ENCODE assay signal across 11 cellular contexts in genomic region chr18:69936191-69936558, GRCh38. TPM values are rescaled to one million over a fixed set of nuclear protein-coding genes. Genes with fewer than 3 reads are reported as not detected.
DNase-seq lines count a peak whose midpoint lies in the region; ATAC-seq and TF ChIP-seq lines count a peak whose summit lies in the region.
"Had no signal": no experiment of that assay in that cellular context is flagged by ENCODE, and none has a peak within 500 bp of the region (broad histone marks: within the 10 kb centered on the region; RNA-seq: fewer than 3 reads in every experiment).

No MANE protein-coding gene starts in this region.

- H3K27ac Mint-ChIP-seq in natural killer cell treated with Interleukin-12 subunit alpha and Interleukin-12 subunit beta and Interleukin-15 and Interleukin-18, amount 100 ng/mL, for 72 hours = no peak overlapping the region

- H3K27me3 ChIP-seq in adrenal gland = no peaks in the 10 kb centered on the region
- H3K27me3 ChIP-seq: brain microvascular endothelial cell, esophagus squamous epithelium had no signal

- no peaks in the 10 kb centered on the region for H3K27me3 Mint-ChIP-seq in natural killer cell treated with Interleukin-12 subunit alpha and Interleukin-12 subunit beta and Interleukin-15 and Interleukin-18, amount 100 ng/mL, for 72 hours

- H3K27ac ChIP-seq in adrenal gland = no peak overlapping the region
- H3K27ac ChIP-seq: brain microvascular endothelial cell, esophagus squamous epithelium had no signal

- peaks cover 32 to 38% of the 10 kb centered on the region in 2 donors for H3K4me1 Mint-ChIP-seq in natural killer cell treated with Interleukin-12 subunit alpha and Interleukin-12 subunit beta and Interleukin-15 and Interleukin-18, amount 100 ng/mL, for 72 hours (ENCODE audit: low read depth in 2 of 2)

- H3K4me3 Mint-ChIP-seq in natural killer cell treated with Interleukin-12 subunit alpha and Interleukin-12 subunit beta and Interleukin-15 and Interleukin-18, amount 100 ng/mL, for 72 hours = no peak overlapping the region

- 18 to 25% (median 19%) methylated on average over 4 of the region's 4 CpGs for WGBS in adrenal gland, 4 donors

- intact Hi-C loops in adrenal gland (cut with DNase I) = no loop called here

- TF ChIP-seq POLR2A in adrenal gland (IDR thresholded peaks at IDR 0.05) = no peak

- H3K36me3 Mint-ChIP-seq in natural killer cell treated with Interleukin-12 subunit alpha and Interleukin-12 subunit beta and Interleukin-15 and Interleukin-18, amount 100 ng/mL, for 72 hours = peaks cover 33% of the 10 kb centered on the region

- peaks cover 12% of the 10 kb centered on the region for H3K9me3 Mint-ChIP-seq in natural killer cell treated with Interleukin-12 subunit alpha and Interleukin-12 subunit beta and Interleukin-15 and Interleukin-18, amount 100 ng/mL, for 72 hours

- DNase-seq in adrenal gland (peak; percentile 44 to 76 (median 56)), HCEC 1CT (no peak), glomerular visceral epithelial cell (ENCODE audit: extremely low spot score) (no peak), GM03348 (ENCODE audit: low spot score) (no peak), NCI-H2081 treated with DMSO at 0.1 percent for 48 hours (lab: John Stamatoyannopoulos, UW) (no peak)
- DNase-seq in natural killer cell treated with Interleukin-12 subunit alpha and Interleukin-12 subunit beta and Interleukin-15 and Interleukin-18, amount 100 ng/mL, for 72 hours (ENCODE audit: low spot score) = no peak
- DNase-seq: brain microvascular endothelial cell, esophagus squamous epithelium, KG1 had no signal

- peaks cover 0 to 11% of the 10 kb centered on the region in 2 donors for H3K4me1 ChIP-seq in adrenal gland (replicated peaks in 1 of 2)
- H3K4me1 ChIP-seq: esophagus squamous epithelium had no signal

- TF ChIP-seq CTCF in adrenal gland (IDR thresholded peaks at IDR 0.05) = no peak

- peak overlapping the region in 1 of 4 donors; percentile 18 for H3K4me3 ChIP-seq in adrenal gland
- H3K4me3 ChIP-seq: esophagus squamous epithelium had no signal

- ATAC-seq in GM18861 (IDR thresholded peaks at IDR 0.05; ENCODE audit: unreplicated experiment) (peak; percentile 35), HG02610 (IDR thresholded peaks at IDR 0.05; ENCODE audit: unreplicated experiment) (peak; percentile 32)
- peak; percentile 45 to 72 for ATAC-seq in natural killer cell treated with Interleukin-12 subunit alpha and Interleukin-12 subunit beta and Interleukin-15 and Interleukin-18, amount 100 ng/mL, for 72 hours

- no peaks in the 10 kb centered on the region for H3K9me3 ChIP-seq in adrenal gland (replicated peaks in 1 of 3)
- H3K9me3 ChIP-seq: esophagus squamous epithelium had no signal

- no peaks in the 10 kb centered on the region for H3K36me3 ChIP-seq in adrenal gland (replicated peaks in 1 of 2)
- H3K36me3 ChIP-seq: brain microvascular endothelial cell, esophagus squamous epithelium had no signal

RNA-seq across cellular contexts. Expression of gene CD226, which starts 11.5 kb away (rescaled TPM):
- 1 to 10 TPM in 6 of 8 donors, under 1 TPM in 1, not detected in 1; 0.69 to 3.9 (median 1.7) TPM for total RNA-seq in adrenal gland
- polyA plus RNA-seq in adrenal gland = 1 to 10 TPM in 1 of 3 donors, under 1 TPM in 2; 0.13 to 1.0 (median 0.24) TPM
- 100 to 1,000 TPM; 153 to 181 TPM for total RNA-seq in natural killer cell treated with Interleukin-12 subunit alpha and Interleukin-12 subunit beta and Interleukin-15 and Interleukin-18, amount 100 ng/mL, for 72 hours

Comparison
In these comparisons a context has a peak if more than half of its experiments do, and no peak if none do; other contexts are left out.
1. DNase-seq: peak in adrenal gland (7 of 7); none in natural killer cell treated with Interleukin-12 subunit alpha and Interleukin-12 subunit beta and Interleukin-15 and Interleukin-18, amount 100 ng/mL, for 72 hours (single experiment), HCEC 1CT (single experiment), glomerular visceral epithelial cell (single experiment), GM03348 (single experiment) and NCI-H2081 treated with DMSO at 0.1 percent for 48 hours (single experiment).
2. RNA of gene CD226, which starts 11.5 kb away (total RNA-seq): 153 to 181 TPM in natural killer cell treated with Interleukin-12 subunit alpha and Interleukin-12 subunit beta and Interleukin-15 and Interleukin-18, amount 100 ng/mL, for 72 hours; 0.69 to 3.9 TPM in adrenal gland; every median in the first group is over 10 times any median in the second.
3. Peak in every context shown above with its lines, with median percentiles within 50 percentile points of each other: ATAC-seq.